Comparison of ENCODE assay signal across 13 cellular contexts in the genomic region with DNA sequence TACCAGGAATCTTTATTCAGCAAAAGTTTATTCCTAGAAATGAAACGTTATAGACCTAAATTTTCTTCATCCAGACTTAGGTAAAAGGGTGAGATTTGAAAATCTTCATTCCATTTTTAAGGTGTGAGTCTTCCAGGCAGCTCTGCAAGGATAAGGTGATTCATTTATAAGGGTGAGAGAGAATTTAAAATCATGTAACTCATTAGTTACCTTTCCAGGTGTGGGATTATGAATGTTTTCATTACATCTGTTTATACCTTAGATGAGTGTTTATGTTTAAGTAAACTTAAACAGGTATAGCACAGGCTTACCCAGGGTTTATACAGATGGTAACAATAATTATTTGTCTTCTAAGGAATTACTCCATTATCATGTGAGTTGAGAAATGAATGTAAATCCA. TPM values are rescaled to one million over a fixed set of nuclear protein-coding genes. Genes with fewer than 3 reads are reported as not detected.
DNase-seq lines count a peak whose midpoint lies in the region; ATAC-seq and TF ChIP-seq lines count a peak whose summit lies in the region.
"Had no signal": no experiment of that assay in that cellular context is flagged by ENCODE, and none has a peak within 500 bp of the region (broad histone marks: within the 10 kb centered on the region; RNA-seq: fewer than 3 reads in every experiment).

No MANE protein-coding gene starts in this region.

- H3K9me3 Mint-ChIP-seq in activated naive CD8-positive, alpha-beta T cell treated with anti-CD3 and anti-CD28 coated beads for 36 hours, result peaks cover 3% of the 10 kb centered on the region
- H3K9me3 Mint-ChIP-seq: memory B cell, T-cell had no signal

- no peak overlapping the region for H2AFZ ChIP-seq in ACC112 (ENCODE audit: low read length, unreplicated experiment)

- H3K27ac ChIP-seq in ACC112 (ENCODE audit: low read depth, low read length) (peak overlapping the region; percentile 90), foreskin keratinocyte (peak overlapping the region; percentile 29)

- peak; percentile 29 for ATAC-seq in foreskin keratinocyte
- ATAC-seq: T-cell had no signal

- peaks cover 47% of the 10 kb centered on the region for H3K4me1 ChIP-seq in ACC112 (ENCODE audit: control insufficient read depth, insufficient read depth, low read length, unreplicated experiment)
- peaks cover 36% of the 10 kb centered on the region for H3K4me1 ChIP-seq in foreskin keratinocyte

- H3K27me3 ChIP-seq in ACC112 (ENCODE audit: insufficient read depth, low read length), result no peaks in the 10 kb centered on the region
- no peaks in the 10 kb centered on the region for H3K27me3 ChIP-seq in foreskin keratinocyte

- peaks cover 82% of the 10 kb centered on the region for H3K79me2 ChIP-seq in ACC112 (ENCODE audit: control insufficient read depth, insufficient read depth, low read length, unreplicated experiment)

- no peak for DNase-seq in activated naive CD8-positive, alpha-beta T cell treated with anti-CD3 and anti-CD28 coated beads for 36 hours
- DNase-seq in foreskin keratinocyte (no peak), retinal pigment epithelial cell (ENCODE audit: low read depth) (no peak), SW480 (ENCODE audit: low spot score) (no peak), SK-N-DZ (ENCODE audit: low spot score) (no peak), nucleus accumbens (lab: John Stamatoyannopoulos, UW) (no peak), middle frontal gyrus (ENCODE audit: extremely low spot score, low spot score) (no peak)
- DNase-seq: activated CD4-positive, CD25-positive, alpha-beta regulatory T cell; NCI-H187; NCI-H524 treated with DMSO at 0.1 percent for 48 hours had no signal

- TF ChIP-seq CTCF in foreskin keratinocyte (conservative IDR thresholded peaks at IDR 0.05) (no peak), retinal pigment epithelial cell (conservative IDR thresholded peaks at IDR 0.05; ENCODE audit: low read depth, low read length) (no peak)

- peaks cover 16% of the 10 kb centered on the region for H3K36me3 ChIP-seq in ACC112 (ENCODE audit: insufficient read depth, low read length)

- no peak overlapping the region for H3K4me3 Mint-ChIP-seq in activated naive CD8-positive, alpha-beta T cell treated with anti-CD3 and anti-CD28 coated beads for 36 hours
- H3K4me3 Mint-ChIP-seq: memory B cell, T-cell had no signal

- H3K4me3 ChIP-seq in ACC112 (ENCODE audit: low read depth, low read length) (peak overlapping the region; percentile 79), retinal pigment epithelial cell (ENCODE audit: low read length) (peak overlapping the region; percentile 87)

- peaks cover 80% of the 10 kb centered on the region for H3K27me3 Mint-ChIP-seq in activated naive CD8-positive, alpha-beta T cell treated with anti-CD3 and anti-CD28 coated beads for 36 hours

- H3K36me3 Mint-ChIP-seq in activated naive CD8-positive, alpha-beta T cell treated with anti-CD3 and anti-CD28 coated beads for 36 hours, result peaks cover 8% of the 10 kb centered on the region
- H3K36me3 Mint-ChIP-seq: memory B cell, T-cell had no signal

- peak overlapping the region; percentile 71 for H3K27ac Mint-ChIP-seq in activated naive CD8-positive, alpha-beta T cell treated with anti-CD3 and anti-CD28 coated beads for 36 hours
- H3K27ac Mint-ChIP-seq: memory B cell, T-cell had no signal

- peaks cover 41% of the 10 kb centered on the region for H3K4me1 Mint-ChIP-seq in activated naive CD8-positive, alpha-beta T cell treated with anti-CD3 and anti-CD28 coated beads for 36 hours

RNA-seq across cellular contexts. Expression of gene PRSS23, which starts 2.8 kb away (rescaled TPM):
- 1 to 10 TPM; 3.7 to 4.0 TPM for total RNA-seq in activated naive CD8-positive, alpha-beta T cell treated with anti-CD3 and anti-CD28 coated beads for 36 hours
- 104 and 117 TPM in 2 replicates for total RNA-seq in foreskin keratinocyte
- polyA plus RNA-seq in foreskin keratinocyte, result 72.7 and 77.6 TPM in 2 replicates
- polyA plus RNA-seq in SK-N-DZ (2014; cell fraction: cytosol; rRNA removed), result 3.0 and 5.2 TPM in 2 replicates
- 0.87 and 1.3 TPM in 2 replicates for polyA plus RNA-seq in SK-N-DZ (2014; cell fraction: nucleus; rRNA removed)

Comparison
In these comparisons a context has a peak if more than half of its experiments do, and no peak if none do; other contexts are left out.
1. RNA of gene PRSS23, which starts 2.8 kb away (total RNA-seq): 104 to 117 TPM in foreskin keratinocyte; 3.7 to 4.0 TPM in activated naive CD8-positive, alpha-beta T cell treated with anti-CD3 and anti-CD28 coated beads for 36 hours; every median in the first group is over 10 times any median in the second.